1 cellular context compared by ENCODE assay signal in genomic region chr1:1003618-1004419, GRCh38.
TF ChIP-seq lines count a peak whose summit lies in the region.

No MANE protein-coding gene starts in this region.

TF ChIP-seq in IMR-90, 13 proteins besides CTCF, POLR2A, EP300 and RAD21:
- TF ChIP-seq RFX5 (IDR thresholded peaks at IDR 0.05; ENCODE audit: low read depth, low read length): no peak
- TF ChIP-seq CHD1 (IDR thresholded peaks at IDR 0.05; ENCODE audit: low read depth, low read length): no peak
- TF ChIP-seq MAZ (IDR thresholded peaks at IDR 0.05; ENCODE audit: borderline replicate concordance, low read depth, low read length): no peak
- TF ChIP-seq ELK1 (IDR thresholded peaks at IDR 0.05; ENCODE audit: borderline replicate concordance, low read depth, low read length): no peak
- no peak for TF ChIP-seq CEBPB (IDR thresholded peaks at IDR 0.05; ENCODE audit: low read depth, low read length)
- TF ChIP-seq RCOR1 (IDR thresholded peaks at IDR 0.05; ENCODE audit: insufficient replicate concordance, low read length): no peak
- no peak for TF ChIP-seq FOS (IDR thresholded peaks at IDR 0.05; ENCODE audit: low read depth, low read length)
